8 cellular contexts compared by ENCODE assay signal in the genomic region with DNA sequence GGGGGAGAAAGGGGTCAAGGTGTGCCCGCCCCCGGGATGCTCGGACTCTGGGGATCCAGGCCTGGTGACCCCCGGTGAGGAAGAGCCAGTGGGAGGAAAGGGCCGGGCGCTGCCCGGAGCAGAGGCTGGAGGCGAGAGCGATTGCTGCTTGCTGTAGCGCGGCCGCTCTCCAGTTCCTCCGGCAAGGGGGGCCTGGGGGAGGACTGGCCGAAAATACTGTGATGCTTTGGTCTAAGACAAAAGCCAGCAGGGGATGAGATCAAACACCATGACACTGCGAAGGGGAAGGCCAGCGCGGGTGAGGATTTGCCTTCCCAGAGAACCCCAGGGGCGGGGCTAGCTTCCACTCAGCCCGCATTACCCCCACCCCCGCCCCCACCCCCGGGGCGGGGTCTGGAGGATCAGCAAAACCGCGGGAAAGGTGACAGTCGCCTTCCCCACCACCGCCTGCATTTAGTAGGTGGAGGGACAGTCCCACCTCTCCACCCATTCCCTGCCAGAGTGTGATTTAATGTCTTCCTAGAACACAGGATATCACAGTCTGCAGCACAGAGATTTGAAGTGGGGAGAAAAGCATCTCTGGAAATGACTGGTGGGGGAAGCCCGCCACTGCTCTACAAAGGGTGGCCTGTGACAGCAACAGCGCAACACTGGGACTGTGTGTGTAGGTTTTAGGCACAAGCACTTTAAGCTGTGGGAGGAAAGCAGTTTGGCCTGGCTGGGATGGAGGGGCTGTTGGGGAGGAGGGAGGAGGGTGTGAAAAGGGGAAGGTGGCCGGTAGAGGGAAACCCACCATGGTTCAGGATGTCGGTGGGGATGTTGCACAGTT. TPM values are rescaled to one million over a fixed set of nuclear protein-coding genes. Genes with fewer than 3 reads are reported as not detected.
DNase-seq lines count a peak whose midpoint lies in the region; ATAC-seq, FAIRE-seq and TF ChIP-seq lines count a peak whose summit lies in the region.

No MANE protein-coding gene starts in this region.

- peak overlapping the region; percentile 67 for H3K4me3 Mint-ChIP-seq in activated naive CD4-positive, alpha-beta T cell treated with anti-CD3 and anti-CD28 coated beads, Interleukin-2, amount 10 ng/mL, durations not matched to agents 7 days and 5 days

- no peaks in the 10 kb centered on the region for H3K9me2 ChIP-seq in DOHH2 (replicated peaks; ENCODE audit: control insufficient read depth, low read length)

- H3K4me2 ChIP-seq in DOHH2 (ENCODE audit: low read length) = peak overlapping the region; percentile 94

- no peaks in the 10 kb centered on the region for H3K9me3 Mint-ChIP-seq in activated naive CD4-positive, alpha-beta T cell treated with anti-CD3 and anti-CD28 coated beads, Interleukin-2, amount 10 ng/mL, durations not matched to agents 7 days and 5 days

- peaks cover 25% of the 10 kb centered on the region for H3K4me1 Mint-ChIP-seq in activated naive CD4-positive, alpha-beta T cell treated with anti-CD3 and anti-CD28 coated beads, Interleukin-2, amount 10 ng/mL, durations not matched to agents 7 days and 5 days

- peak; percentile 89 for DNase-seq in H54 (ENCODE audit: insufficient read length, low spot score)
- peak; percentile 83 for DNase-seq in M059J (ENCODE audit: low read depth)
- DNase-seq in SK-N-MC (ENCODE audit: low read depth, low spot score) = no peak
- peak; percentile 72 for DNase-seq in activated naive CD4-positive, alpha-beta T cell treated with anti-CD3 and anti-CD28 coated beads, Interleukin-2, amount 10 ng/mL, durations not matched to agents 7 days and 5 days
- peak; percentile 77 for DNase-seq in left ventricle myocardium inferior
- peak; percentile 67 to 79 for DNase-seq in psoas muscle
- no peak for DNase-seq in cortex of kidney (lab: John Stamatoyannopoulos, UW)

- H3K36me3 Mint-ChIP-seq in activated naive CD4-positive, alpha-beta T cell treated with anti-CD3 and anti-CD28 coated beads, Interleukin-2, amount 10 ng/mL, durations not matched to agents 7 days and 5 days = no peaks in the 10 kb centered on the region

- H3F3A ChIP-seq in DOHH2 (ENCODE audit: control insufficient read depth, insufficient read depth) = no peaks in the 10 kb centered on the region

- H3K27me3 ChIP-seq in DOHH2 (ENCODE audit: control insufficient read depth, low read length) = peaks cover 33% of the 10 kb centered on the region
- H3K27me3 ChIP-seq in left ventricle myocardium inferior (ENCODE audit: low read depth) = no peaks in the 10 kb centered on the region
- H3K27me3 ChIP-seq in psoas muscle (ENCODE audit: insufficient read depth in 3 of 3, low read length in 2 of 3) = peaks cover 0 to 21% (median 4%) of the 10 kb centered on the region in 3 donors

- H3K27me3 Mint-ChIP-seq in activated naive CD4-positive, alpha-beta T cell treated with anti-CD3 and anti-CD28 coated beads, Interleukin-2, amount 10 ng/mL, durations not matched to agents 7 days and 5 days = peaks cover 95% of the 10 kb centered on the region

- TF ChIP-seq CTCF in DOHH2 (IDR thresholded peaks at IDR 0.05; ENCODE audit: low read depth, low read length, poor library complexity, severe bottlenecking) (no peak), left ventricle myocardium inferior (IDR thresholded peaks at IDR 0.05; ENCODE audit: borderline replicate concordance) (no peak), psoas muscle (IDR thresholded peaks at IDR 0.05) (no peak)

- no peak; the same call in 1 of the 2 replicates for TF ChIP-seq POLR2A in H54 (IDR thresholded peaks at IDR 0.05; ENCODE audit: low read depth, low read length)

- H3K79me2 ChIP-seq in DOHH2 (ENCODE audit: control insufficient read depth, low read length) = no peaks in the 10 kb centered on the region

- no peaks in the 10 kb centered on the region for H4K20me1 ChIP-seq in DOHH2 (ENCODE audit: control insufficient read depth, insufficient read depth, low read depth, low read length)

- CTCF ChIA-PET in activated naive CD4-positive, alpha-beta T cell treated with anti-CD3 and anti-CD28 coated beads, Interleukin-2, amount 10 ng/mL, durations not matched to agents 7 days and 5 days (lab: Charles Lee) = interaction anchor here (0.9 to 1.4 kb wide), 2 partner anchors 19 to 74 kb away, joined by 3 read pairs; no protein-coding TSS in a partner anchor

- no peak overlapping the region for H3K9ac ChIP-seq in SK-N-MC (ENCODE audit: insufficient read length)

- H3K4me1 ChIP-seq in DOHH2 (ENCODE audit: control insufficient read depth, low read length) = peaks cover 22% of the 10 kb centered on the region
- H3K4me1 ChIP-seq in left ventricle myocardium inferior = peaks cover 48% of the 10 kb centered on the region
- peaks cover 14% of the 10 kb centered on the region for H3K4me1 ChIP-seq in psoas muscle

- H3K4me3 ChIP-seq in DOHH2 (ENCODE audit: low read length) (peak overlapping the region; percentile 75), SK-N-MC (peak overlapping the region; percentile 25; the same call in 1 of the 2 replicates), left ventricle myocardium inferior (peak overlapping the region; percentile 61), psoas muscle (peak overlapping the region; percentile 58)

- no peak overlapping the region for H3K27ac ChIP-seq in DOHH2 (ENCODE audit: low read depth, low read length)
- H3K27ac ChIP-seq in SK-N-MC = no peak overlapping the region
- peak overlapping the region; percentile 81 for H3K27ac ChIP-seq in left ventricle myocardium inferior (replicated peaks)
- peak overlapping the region; percentile 4 for H3K27ac ChIP-seq in psoas muscle

- no peaks in the 10 kb centered on the region for H3K9me3 ChIP-seq in DOHH2 (ENCODE audit: control insufficient read depth, insufficient read depth, low read length)
- no peaks in the 10 kb centered on the region for H3K9me3 ChIP-seq in SK-N-MC (ENCODE audit: low read depth, low read length)
- no peaks in the 10 kb centered on the region for H3K9me3 ChIP-seq in left ventricle myocardium inferior (replicated peaks)
- no peaks in the 10 kb centered on the region for H3K9me3 ChIP-seq in psoas muscle

- ATAC-seq in psoas muscle = peak; percentile 36 to 56 (median 47)

- WGBS in psoas muscle, 3 donors = 2 to 7% (median 4%) methylated on average over 29 to 30 of the region's 30 CpGs

- FAIRE-seq in H54 (lab: Jason Lieb, UNC) = no peak

- peak overlapping the region; percentile 43 for H3K27ac Mint-ChIP-seq in activated naive CD4-positive, alpha-beta T cell treated with anti-CD3 and anti-CD28 coated beads, Interleukin-2, amount 10 ng/mL, durations not matched to agents 7 days and 5 days

- H3K36me3 ChIP-seq in DOHH2 (ENCODE audit: control insufficient read depth, low read length) (no peaks in the 10 kb centered on the region), SK-N-MC (ENCODE audit: insufficient read depth, low read length) (no peaks in the 10 kb centered on the region; the same call in 1 of the 2 replicates), left ventricle myocardium inferior (no peaks in the 10 kb centered on the region), psoas muscle (ENCODE audit: insufficient read depth in 1 of 2, low read depth in 1 of 2) (no peaks in the 10 kb centered on the region)

- intact Hi-C loops in left ventricle myocardium inferior (cut with micrococcal nuclease) = no loop called here
- intact Hi-C loops in psoas muscle (cut with DNase I) = no loop called here

RNA-seq across cellular contexts. Expression of gene MRC2, which starts 25.7 kb away (rescaled TPM):
- 87.3 and 144 TPM in 2 replicates for total RNA-seq in M059J (2014; rRNA removed; shearing (Covaris generic))
- total RNA-seq in left ventricle myocardium inferior (22.8 TPM), psoas muscle (10 to 100 TPM in 2 of 4 donors, 1 to 10 TPM in 2; 4.6 to 17.5 (median 8.5) TPM)
- 1 to 10 TPM; 3.5 to 5.9 (median 3.6) TPM for polyA plus RNA-seq in psoas muscle

Comparison
In these comparisons a context has a peak if more than half of its experiments do, and no peak if none do; other contexts are left out.
1. H3K27ac ChIP-seq: peak in left ventricle myocardium inferior (single experiment) and psoas muscle (single experiment); none in DOHH2 (single experiment) and SK-N-MC (single experiment).
2. H3K4me3 ChIP-seq: peak in every context shown above with its lines; median percentile 75 in DOHH2; 61 in left ventricle myocardium inferior; 58 in psoas muscle; 25 in SK-N-MC.
3. DNase-seq: peak in H54 (single experiment), M059J (single experiment), activated naive CD4-positive, alpha-beta T cell treated with anti-CD3 and anti-CD28 coated beads, Interleukin-2, amount 10 ng/mL, durations not matched to agents 7 days and 5 days (single experiment), left ventricle myocardium inferior (single experiment) and psoas muscle (2 of 2); none in SK-N-MC (single experiment) and cortex of kidney (single experiment).